Comparison of ENCODE assay signal across 8 cellular contexts in the genomic region with DNA sequence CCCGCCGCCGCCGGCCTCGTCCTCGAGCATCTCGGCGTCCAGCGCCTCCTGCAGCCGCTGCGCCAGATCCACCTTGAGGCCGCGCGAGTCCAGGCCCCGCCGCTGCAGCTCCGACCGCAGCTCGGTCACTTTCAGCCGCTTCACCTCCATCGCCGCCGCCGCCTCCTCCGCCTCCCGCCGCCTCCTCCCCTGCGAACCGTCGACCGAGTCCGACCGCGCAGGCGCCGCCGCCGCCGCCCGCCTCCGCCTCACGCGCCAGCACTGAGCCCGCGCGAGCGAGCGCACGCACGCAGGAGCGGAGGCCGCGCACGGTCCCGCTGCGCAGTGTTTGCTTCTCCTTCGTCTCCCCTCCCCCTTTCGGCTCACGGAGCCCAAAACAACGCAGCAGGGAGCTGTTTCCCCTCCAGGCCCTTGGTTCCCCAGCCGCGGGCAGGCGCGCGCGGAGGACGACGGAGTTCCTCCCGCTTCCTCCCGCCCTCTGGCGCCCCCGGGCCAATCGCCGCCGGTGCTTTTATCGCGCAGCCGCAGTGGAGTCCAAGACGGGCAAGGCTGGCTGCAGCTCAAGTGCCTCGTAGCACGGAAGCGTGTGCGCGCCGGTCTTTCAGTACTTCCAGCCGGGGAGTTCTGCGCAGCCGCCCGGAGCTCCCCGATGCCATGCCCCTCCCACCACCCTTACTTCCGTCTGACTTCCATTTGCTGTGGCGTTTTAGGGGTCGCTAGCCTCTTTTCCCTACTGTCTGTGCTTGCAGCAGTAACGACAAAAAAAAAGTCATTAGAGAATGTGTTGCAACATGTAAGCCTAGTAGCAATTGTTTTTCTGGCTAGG. TPM values are rescaled to one million over a fixed set of nuclear protein-coding genes. Genes with fewer than 3 reads are reported as not detected.
DNase-seq lines count a peak whose midpoint lies in the region; ATAC-seq and TF ChIP-seq lines count a peak whose summit lies in the region.

A gene (minus strand): TSS at position 451 of the 826 bp plus-strand sequence. CDS start 301 bp downstream, at position 150.

- H3K9me3 Mint-ChIP-seq in activated naive CD8-positive, alpha-beta T cell treated with anti-CD3 and anti-CD28 coated beads, Interleukin-2, amount 50 U/mL, for 24 hours: no peaks in the 10 kb centered on the region
- no peaks in the 10 kb centered on the region for H3K9me3 Mint-ChIP-seq in type B pancreatic cell

- peak within 1 kb of the TSS; percentile 98 for H3K27ac Mint-ChIP-seq in activated naive CD8-positive, alpha-beta T cell treated with anti-CD3 and anti-CD28 coated beads, Interleukin-2, amount 50 U/mL, for 24 hours
- H3K27ac Mint-ChIP-seq in type B pancreatic cell: peak within 1 kb of the TSS; percentile 99

- H3K27me3 ChIP-seq in cardiac muscle cell: no peaks in the 10 kb centered on the region

- H3K4me3 ChIP-seq in cardiac muscle cell: peak within 1 kb of the TSS; percentile 90

- peaks cover 50% of the 10 kb centered on the region for H3K36me3 Mint-ChIP-seq in activated naive CD8-positive, alpha-beta T cell treated with anti-CD3 and anti-CD28 coated beads, Interleukin-2, amount 50 U/mL, for 24 hours (ENCODE audit: low read depth)
- peaks cover 24% of the 10 kb centered on the region for H3K36me3 Mint-ChIP-seq in type B pancreatic cell

- TF ChIP-seq CTCF in GM12873 (IDR thresholded peaks at IDR 0.05; ENCODE audit: insufficient read depth, low read depth, low read length, missing control alignments) (peak; percentile 9), cardiac muscle cell (IDR thresholded peaks at IDR 0.05; ENCODE audit: low read depth, low read length) (peak; percentile 18), type B pancreatic cell (conservative IDR thresholded peaks at IDR 0.05) (peak; percentile 15)

- peaks cover 4% of the 10 kb centered on the region for H3K27me3 Mint-ChIP-seq in activated naive CD8-positive, alpha-beta T cell treated with anti-CD3 and anti-CD28 coated beads, Interleukin-2, amount 50 U/mL, for 24 hours
- H3K27me3 Mint-ChIP-seq in type B pancreatic cell: no peaks in the 10 kb centered on the region

- H3K36me3 ChIP-seq in cardiac muscle cell: peaks cover 18% of the 10 kb centered on the region

- DNase-seq in NCI-H1417 treated with DMSO at 0.1 percent for 48 hours (lab: John Stamatoyannopoulos, UW) (peak; percentile 98), SW480 (ENCODE audit: low spot score) (peak; percentile 99), cardiac muscle cell (ENCODE audit: low read depth in 1 of 2, low spot score in 1 of 2) (peak; percentile 100), pons (ENCODE audit: low spot score) (peak; percentile 98), type B pancreatic cell (ENCODE audit: extremely low spot score, unreplicated experiment) (peak; percentile 100)
- DNase-seq in activated naive CD8-positive, alpha-beta T cell treated with anti-CD3 and anti-CD28 coated beads, Interleukin-2, amount 50 U/mL, for 24 hours: peak; percentile 98

- H3K4me1 Mint-ChIP-seq in activated naive CD8-positive, alpha-beta T cell treated with anti-CD3 and anti-CD28 coated beads, Interleukin-2, amount 50 U/mL, for 24 hours: peaks cover 56% of the 10 kb centered on the region
- peaks cover 33% of the 10 kb centered on the region for H3K4me1 Mint-ChIP-seq in type B pancreatic cell (ENCODE audit: unreplicated experiment)

- peaks cover 8% of the 10 kb centered on the region for H3K4me1 ChIP-seq in cardiac muscle cell (ENCODE audit: low read depth)

- no peaks in the 10 kb centered on the region for H3K9me3 ChIP-seq in cardiac muscle cell (ENCODE audit: low read depth)

- peak within 1 kb of the TSS; percentile 98 for H3K27ac ChIP-seq in cardiac muscle cell

- peak within 1 kb of the TSS; percentile 88 for H3K4me3 Mint-ChIP-seq in activated naive CD8-positive, alpha-beta T cell treated with anti-CD3 and anti-CD28 coated beads, Interleukin-2, amount 50 U/mL, for 24 hours
- peak within 1 kb of the TSS; percentile 95 for H3K4me3 Mint-ChIP-seq in type B pancreatic cell

- ATAC-seq in HG02763 (IDR thresholded peaks at IDR 0.05; ENCODE audit: unreplicated experiment): peak; percentile 70
- ATAC-seq in activated naive CD8-positive, alpha-beta T cell treated with anti-CD3 and anti-CD28 coated beads, Interleukin-2, amount 50 U/mL, for 24 hours: peak; percentile 84

RNA-seq across cellular contexts. Expression of the gene that starts here (rescaled TPM):
- total RNA-seq in cardiac muscle cell: 13.7 and 20.0 TPM in 2 replicates
- 2.9 and 3.2 TPM in 2 replicates for polyA plus RNA-seq in cardiac muscle cell
- 44.8 and 63.7 TPM in 2 replicates for total RNA-seq in type B pancreatic cell (ENCODE audit: low replicate concordance)

Comparison
In these comparisons a context has a peak if more than half of its experiments do, and no peak if none do; other contexts are left out.
1. Peak in every context shown above with its lines: DNase-seq, ATAC-seq, H3K4me3 ChIP-seq and H3K27ac ChIP-seq.